Comparison of ENCODE assay signal across 9 cellular contexts in the genomic region with DNA sequence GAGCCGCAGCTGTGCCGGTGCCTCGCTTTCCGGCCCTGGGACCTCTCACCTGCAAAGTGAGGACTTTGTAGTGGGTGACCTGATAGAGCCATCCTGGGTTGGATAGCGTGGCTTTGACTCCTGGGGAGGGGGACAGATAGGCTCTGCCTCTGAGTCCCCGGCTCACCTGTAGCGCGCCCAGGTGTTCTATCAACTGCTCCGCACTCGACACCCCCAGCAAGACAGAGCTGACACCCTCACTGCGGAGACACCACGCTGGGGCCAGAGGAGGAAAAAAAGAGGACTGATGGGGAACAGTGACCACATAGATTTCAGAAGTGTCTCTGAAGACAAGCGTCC. TPM values are rescaled to one million over a fixed set of nuclear protein-coding genes. Genes with fewer than 3 reads are reported as not detected.
DNase-seq lines count a peak whose midpoint lies in the region; ATAC-seq and TF ChIP-seq lines count a peak whose summit lies in the region.
"Had no signal": no experiment of that assay in that cellular context is flagged by ENCODE, and none has a peak within 500 bp of the region (broad histone marks: within the 10 kb centered on the region; RNA-seq: fewer than 3 reads in every experiment).

No MANE protein-coding gene starts in this region.

- H3K9me3 ChIP-seq in left ventricle myocardium inferior (replicated peaks) = no peaks in the 10 kb centered on the region
- H3K9me3 ChIP-seq in gastrocnemius medialis = no peaks in the 10 kb centered on the region
- no peaks in the 10 kb centered on the region for H3K9me3 ChIP-seq in PC-9 (ENCODE audit: insufficient read depth, low read depth)

- no peaks in the 10 kb centered on the region for H4K20me1 ChIP-seq in PC-9 (ENCODE audit: insufficient read depth)

- TF ChIP-seq CTCF in GM12864 (IDR thresholded peaks at IDR 0.05; ENCODE audit: low read depth, low read length, missing control alignments) = no peak
- no peak for TF ChIP-seq CTCF in activated CD8-positive, alpha-beta T cell treated with anti-CD3 and anti-CD28 coated beads for 36 hours (IDR thresholded peaks at IDR 0.05)
- TF ChIP-seq CTCF in left ventricle myocardium inferior (IDR thresholded peaks at IDR 0.05; ENCODE audit: borderline replicate concordance) = no peak
- TF ChIP-seq CTCF in gastrocnemius medialis (IDR thresholded peaks at IDR 0.05 in 4 of 5, conservative IDR thresholded peaks at IDR 0.05 in 1 of 5) = no peak
- TF ChIP-seq CTCF in PC-9 (conservative IDR thresholded peaks at IDR 0.05) = no peak

- peak overlapping the region; percentile 82 for H3K27ac Mint-ChIP-seq in activated CD8-positive, alpha-beta T cell treated with anti-CD3 and anti-CD28 coated beads for 36 hours

- H3K27ac ChIP-seq in left ventricle myocardium inferior (replicated peaks) = peak overlapping the region; percentile 72
- peak overlapping the region; percentile 58 to 74 (median 60) for H3K27ac ChIP-seq in gastrocnemius medialis
- H3K27ac ChIP-seq in PC-9 = no peak overlapping the region
- H3K27ac ChIP-seq: SK-N-MC had no signal

- H3K4me1 ChIP-seq in left ventricle myocardium inferior (peaks cover 15% of the 10 kb centered on the region), gastrocnemius medialis (peaks cover 5 to 12% of the 10 kb centered on the region in 2 donors), PC-9 (replicated peaks; ENCODE audit: insufficient read depth) (no peaks in the 10 kb centered on the region)

- BruUV-seq in PC-9 (replicated peaks; lab: Mats Ljungman, UMichigan) = no TSS peak

- H3K27me3 Mint-ChIP-seq in activated CD8-positive, alpha-beta T cell treated with anti-CD3 and anti-CD28 coated beads for 36 hours = no peaks in the 10 kb centered on the region

- H3K79me2 ChIP-seq in PC-9 (ENCODE audit: low read depth) = no peaks in the 10 kb centered on the region

- no peaks in the 10 kb centered on the region for H3K27me3 ChIP-seq in left ventricle myocardium inferior (ENCODE audit: low read depth)
- H3K27me3 ChIP-seq in gastrocnemius medialis = no peaks in the 10 kb centered on the region
- H3K27me3 ChIP-seq in PC-9 (ENCODE audit: insufficient read depth, low read depth) = no peaks in the 10 kb centered on the region

- intact Hi-C loops in activated CD8-positive, alpha-beta T cell treated with anti-CD3 and anti-CD28 coated beads for 36 hours (cut with micrococcal nuclease) = no loop called here
- intact Hi-C loops in left ventricle myocardium inferior (cut with micrococcal nuclease) (no loop called here), gastrocnemius medialis (cut with DNase I; ENCODE audit: low total_unique reads) (no loop called here), PC-9 (cut with micrococcal nuclease; ENCODE audit: unreplicated experiment) (no loop called here)

- no peaks in the 10 kb centered on the region for H3K9me2 ChIP-seq in PC-9 (ENCODE audit: insufficient read depth)

- CTCF ChIA-PET in activated CD8-positive, alpha-beta T cell treated with anti-CD3 and anti-CD28 coated beads for 36 hours (lab: Charles Lee) = interaction anchor here (2.0 to 6.7 kb wide), 2 partner anchors 10 to 66 kb away, joined by 11 to 47 read pairs; partner anchors contain the start of genes CNTROB and TRAPPC1
- CTCF ChIA-PET in PC-9 (lab: Charles Lee) = no interaction called here

- peak overlapping the region; percentile 9 for H3K4me3 ChIP-seq in GM12864 (ENCODE audit: low read depth, low read length)
- peak overlapping the region; percentile 64 for H3K4me3 ChIP-seq in left ventricle myocardium inferior
- peak overlapping the region; percentile 53 to 77 (median 60) for H3K4me3 ChIP-seq in gastrocnemius medialis
- H3K4me3 ChIP-seq in PC-9 = no peak overlapping the region
- H3K4me3 ChIP-seq: SK-N-MC had no signal

- H3K36me3 Mint-ChIP-seq in activated CD8-positive, alpha-beta T cell treated with anti-CD3 and anti-CD28 coated beads for 36 hours (ENCODE audit: low read depth) = peaks cover 2% of the 10 kb centered on the region

- POLR2A ChIA-PET in activated CD8-positive, alpha-beta T cell treated with anti-CD3 and anti-CD28 coated beads for 36 hours (lab: Charles Lee) = interaction anchor here (0.8 to 2.5 kb wide), 2 partner anchors 9 to 90 kb away, joined by 3 to 12 read pairs; partner anchors contain the start of genes CNTROB and TRAPPC1
- POLR2A ChIA-PET in PC-9 (lab: Charles Lee; ENCODE audit: unreplicated experiment) = interaction anchor here (0.6 kb wide), 1 partner anchor 365 kb away, joined by 9 read pairs; the partner anchor contains the start of gene RANGRF

- H3K4me3 Mint-ChIP-seq in activated CD8-positive, alpha-beta T cell treated with anti-CD3 and anti-CD28 coated beads for 36 hours = peak overlapping the region; percentile 55

- no peak for TF ChIP-seq POLR2A in gastrocnemius medialis (IDR thresholded peaks at IDR 0.05)

- ATAC-seq in activated CD8-positive, alpha-beta T cell treated with anti-CD3 and anti-CD28 coated beads for 36 hours = no peak
- peak in 1 of 2 donors; percentile 27 for ATAC-seq in gastrocnemius medialis

- no peak overlapping the region for H2AFZ ChIP-seq in PC-9

- in situ Hi-C loops in gastrocnemius medialis (cut with MboI; ENCODE audit: low sequenced_read_pairs in 4 of 4) = no loop called here

- H3K36me3 ChIP-seq in left ventricle myocardium inferior (no peaks in the 10 kb centered on the region), gastrocnemius medialis (no peaks in the 10 kb centered on the region), PC-9 (ENCODE audit: low read depth) (no peaks in the 10 kb centered on the region)

- DNase-seq in GM12864 (ENCODE audit: low read depth) (no peak), left ventricle myocardium inferior (no peak), gastrocnemius medialis (no peak), kidney tubule cell (ENCODE audit: low spot score) (no peak), PC-9 (no peak), SKM-1 treated with dmso at 0.1 percent for 144 hours (lab: John Stamatoyannopoulos, UW; ENCODE audit: unreplicated experiment) (no peak)
- DNase-seq in activated CD8-positive, alpha-beta T cell treated with anti-CD3 and anti-CD28 coated beads for 36 hours = no peak
- no peak for DNase-seq in stimulated activated CD4-positive, alpha-beta T cell treated with anti-CD3 and anti-CD28 coated beads, Interleukin-4, amount 100 ng/mL, for 4 hours

- no peak overlapping the region for H3K4me2 ChIP-seq in PC-9

- no peaks in the 10 kb centered on the region for H3F3A ChIP-seq in PC-9 (ENCODE audit: insufficient read depth, low read depth)

- H3K4me1 Mint-ChIP-seq in activated CD8-positive, alpha-beta T cell treated with anti-CD3 and anti-CD28 coated beads for 36 hours (ENCODE audit: low read depth) = peaks cover 19% of the 10 kb centered on the region

- no peaks in the 10 kb centered on the region for H3K9me3 Mint-ChIP-seq in activated CD8-positive, alpha-beta T cell treated with anti-CD3 and anti-CD28 coated beads for 36 hours

RNA-seq across cellular contexts. Expression of gene KCNAB3, which starts 6.4 kb away (rescaled TPM):
- 1 to 10 TPM; 7.2 to 7.6 TPM for total RNA-seq in activated CD8-positive, alpha-beta T cell treated with anti-CD3 and anti-CD28 coated beads for 36 hours
- total RNA-seq in left ventricle myocardium inferior (0.30 TPM), gastrocnemius medialis (under 1 TPM in 1 of 4 donors, not detected in 3; 0.42 TPM), PC-9 (2021) (9.5 and 13.8 TPM in 2 replicates)

RNA-seq across cellular contexts. Expression of gene RNF227, which starts 7.2 kb away (rescaled TPM):
- total RNA-seq in activated CD8-positive, alpha-beta T cell treated with anti-CD3 and anti-CD28 coated beads for 36 hours = 1 to 10 TPM; 5.1 to 5.2 TPM
- total RNA-seq in left ventricle myocardium inferior (1.0 TPM), gastrocnemius medialis (1 to 10 TPM in 1 of 4 donors, under 1 TPM in 2, not detected in 1; 0.51 to 1.2 (median 0.62) TPM), PC-9 (2021) (3.1 and 4.2 TPM in 2 replicates)

RNA-seq across cellular contexts. Expression of gene TRAPPC1, which starts 8.5 kb away (rescaled TPM):
- 100 to 1,000 TPM; 140 to 143 TPM for total RNA-seq in activated CD8-positive, alpha-beta T cell treated with anti-CD3 and anti-CD28 coated beads for 36 hours
- 111 TPM for total RNA-seq in left ventricle myocardium inferior
- total RNA-seq in gastrocnemius medialis = 10 to 100 TPM; 19.4 to 41.7 (median 30.0) TPM
- 181 and 224 TPM in 2 replicates for total RNA-seq in PC-9 (2021)

RNA-seq across cellular contexts. Expression of gene CNTROB, which starts 8.7 kb away (rescaled TPM):
- 10 to 100 TPM; 48.4 to 54.1 TPM for total RNA-seq in activated CD8-positive, alpha-beta T cell treated with anti-CD3 and anti-CD28 coated beads for 36 hours
- 8.7 TPM for total RNA-seq in left ventricle myocardium inferior
- total RNA-seq in gastrocnemius medialis = 10 to 100 TPM in 1 of 4 donors, 1 to 10 TPM in 3; 3.6 to 14.3 (median 7.2) TPM
- 62.3 and 65.1 TPM in 2 replicates for total RNA-seq in PC-9 (2021)

RNA-seq across cellular contexts. Expression of gene CHD3, which starts 34.7 kb away (rescaled TPM):
- total RNA-seq in activated CD8-positive, alpha-beta T cell treated with anti-CD3 and anti-CD28 coated beads for 36 hours = 100 to 1,000 TPM; 130 to 139 TPM
- total RNA-seq in left ventricle myocardium inferior (15.6 TPM), gastrocnemius medialis (1 to 10 TPM; 5.4 to 7.7 (median 6.0) TPM), PC-9 (2021) (197 and 219 TPM in 2 replicates)
